Comparison of ENCODE assay signal across 1 cellular context in genomic region chr9:32525506-32525905, GRCh38.
TF ChIP-seq lines count a peak whose summit lies in the region.

No MANE protein-coding gene starts in this region.

TF ChIP-seq in GM12878, 131 proteins besides CTCF, POLR2A, EP300 and RAD21:
- TF ChIP-seq HDAC2 (IDR thresholded peaks at IDR 0.05) (no peak), PML (IDR thresholded peaks at IDR 0.05; ENCODE audit: low read length) (0 out of 2 replicates have a peak, but pooled peaks have one; percentile 4)
